Comparison of ENCODE assay signal across 26 cellular contexts in the genomic region with DNA sequence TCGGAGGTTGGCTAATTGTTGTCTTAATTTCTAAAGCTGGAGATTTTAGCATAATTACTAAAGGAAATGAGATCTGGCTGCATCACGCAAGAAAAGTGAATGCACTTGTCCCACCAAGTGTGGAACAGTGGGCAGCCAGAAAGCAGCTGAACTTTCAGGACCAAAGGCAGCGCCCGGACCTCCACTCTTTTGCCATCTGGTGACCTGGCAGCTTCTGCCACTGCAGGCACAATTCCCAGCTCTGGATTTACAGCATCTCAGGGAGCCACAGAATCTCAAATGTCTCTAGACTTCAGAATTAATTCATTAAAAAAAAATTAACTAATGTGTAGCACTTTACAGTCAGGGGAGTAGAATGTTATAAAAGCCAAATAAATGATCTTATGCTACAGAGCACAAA. TPM values are rescaled to one million over a fixed set of nuclear protein-coding genes. Genes with fewer than 3 reads are reported as not detected.
"Had no signal": no experiment of that assay in that cellular context is flagged by ENCODE, and none has a peak within 500 bp of the region (broad histone marks: within the 10 kb centered on the region; RNA-seq: fewer than 3 reads in every experiment).

No MANE protein-coding gene starts in this region.

- H3K27ac ChIP-seq: colonic mucosa, epithelial cell of prostate, esophagus squamous epithelium, gastrocnemius medialis, heart right ventricle, left lung, lower lobe of right lung had no signal

- H3K4me3 ChIP-seq: colonic mucosa, esophagus squamous epithelium, gastrocnemius medialis, heart right ventricle, left lung, lower lobe of right lung, mucosa of descending colon had no signal

- H3K27ac Mint-ChIP-seq: dendritic cell treated with granulocyte-macrophage colony-stimulating factor and Interleukin-4, amounts not matched to agents 40 ng/mL and 50 ng/mL, for 4 days; effector memory CD8-positive, alpha-beta T cell; endodermal cell; mesothelial cell of epicardium; naive B cell had no signal

- H3K36me3 Mint-ChIP-seq: mesothelial cell of epicardium, naive B cell had no signal

- H3K4me3 Mint-ChIP-seq: dendritic cell treated with granulocyte-macrophage colony-stimulating factor and Interleukin-4, amounts not matched to agents 40 ng/mL and 50 ng/mL, for 4 days; effector memory CD8-positive, alpha-beta T cell; endodermal cell; mesothelial cell of epicardium; naive B cell had no signal

- H3K36me3 ChIP-seq: colonic mucosa, esophagus squamous epithelium, gastrocnemius medialis, heart right ventricle, left lung, lower lobe of right lung had no signal

- ATAC-seq: effector memory CD8-positive, alpha-beta T cell; esophagus mucosa; gastrocnemius medialis; heart right ventricle; left cardiac atrium; left lung; left ventricle myocardium superior; lower lobe of right lung; mucosa of descending colon had no signal

- H3K4me1 Mint-ChIP-seq: mesothelial cell of epicardium, naive B cell had no signal

- H3K4me1 ChIP-seq: colonic mucosa, esophagus squamous epithelium, gastrocnemius medialis, heart right ventricle, left lung, lower lobe of right lung had no signal

- H3K27me3 ChIP-seq: colonic mucosa, esophagus squamous epithelium, gastrocnemius medialis had no signal

- H3K9me3 Mint-ChIP-seq: dendritic cell treated with granulocyte-macrophage colony-stimulating factor and Interleukin-4, amounts not matched to agents 40 ng/mL and 50 ng/mL, for 4 days; endodermal cell; mesothelial cell of epicardium had no signal

- DNase-seq: colonic mucosa; cortex of kidney; effector CD8-positive, alpha-beta T cell; effector memory CD8-positive, alpha-beta T cell; endodermal cell; erythroblast; esophagus squamous epithelium; foreskin fibroblast; foreskin melanocyte; gastrocnemius medialis; glutamatergic neuron; head of caudate nucleus; heart right ventricle; hippocampal formation; left cardiac atrium; left lung; left ventricle myocardium superior; lower lobe of right lung; mesenchymal stem cell; mucosa of descending colon; naive B cell had no signal

- H3K9me3 ChIP-seq: colonic mucosa, esophagus squamous epithelium, gastrocnemius medialis, lower lobe of right lung, mucosa of descending colon had no signal

RNA-seq across cellular contexts. Expression of gene OGDHL, which starts 14.7 kb away (rescaled TPM):
- total RNA-seq: mesenteric fat pad had no signal
